In genomic region chr18:37546023-37546537, GRCh38 we compare ENCODE assay signal across 29 cellular contexts. TPM values are rescaled to one million over a fixed set of nuclear protein-coding genes. Genes with fewer than 3 reads are reported as not detected.
"Had no signal": no experiment of that assay in that cellular context is flagged by ENCODE, and none has a peak within 500 bp of the region (broad histone marks: within the 10 kb centered on the region; RNA-seq: fewer than 3 reads in every experiment).

No MANE protein-coding gene starts in this region.

- FAIRE-seq: islet of Langerhans, pancreas had no signal

- DNase-seq: colonic mucosa; effector CD8-positive, alpha-beta T cell; endodermal cell; foreskin fibroblast; gastrocnemius medialis; heart left ventricle; hippocampal formation; left cardiac atrium; left lung; mesendoderm; midbrain; naive thymus-derived CD4-positive, alpha-beta T cell; pancreas; stimulated activated CD4-positive, alpha-beta T cell treated with anti-CD3 and anti-CD28 coated beads, Interleukin-2, amount 100 ng/mL, for 24 hours; stimulated activated CD4-positive, alpha-beta T cell treated with anti-CD3 and anti-CD28 coated beads, Interleukin-4, amount 100 ng/mL, for 24 hours; stimulated activated naive CD4-positive, alpha-beta T cell treated with Interleukin-2 at 50 U/mL for 16 hours; upper lobe of left lung; uterus had no signal

- H3K27me3 ChIP-seq: colonic mucosa, pancreas, upper lobe of left lung, uterus had no signal

- H3K9me3 ChIP-seq: colonic mucosa, gastrocnemius medialis, heart left ventricle, left lung, pancreas, thoracic aorta, tibial nerve, upper lobe of left lung, uterus had no signal

- H3K4me1 ChIP-seq: colonic mucosa, gastrocnemius medialis, heart left ventricle, left lung, pancreas, tibial nerve, upper lobe of left lung, uterus had no signal

- H3K4me3 ChIP-seq: colonic mucosa, gastrocnemius medialis, heart left ventricle, left lung, pancreas, smooth muscle cell, thoracic aorta, tibial nerve, upper lobe of left lung, uterus had no signal

- H3K36me3 ChIP-seq: colonic mucosa, gastrocnemius medialis, heart left ventricle, left lung, pancreas, thoracic aorta, tibial nerve, upper lobe of left lung, uterus had no signal

- H3K4me2 ChIP-seq: smooth muscle cell had no signal

- H3K27ac ChIP-seq: colonic mucosa, epithelial cell of prostate, gastrocnemius medialis, heart left ventricle, left lung, pancreas, thoracic aorta, tibial nerve, upper lobe of left lung, uterus had no signal

- ATAC-seq: esophagus mucosa; gastrocnemius medialis; left cardiac atrium; left lung; naive thymus-derived CD4-positive, alpha-beta T cell; pancreas; sciatic nerve; stimulated activated effector memory CD8-positive, alpha-beta T cell treated with anti-CD3 and anti-CD28 coated beads, Interleukin-12 subunit alpha, Interleukin-12 subunit beta, amount 100 ng/mL, for 72 hours had no signal

RNA-seq across cellular contexts. Expression of gene CELF4, which starts 19.5 kb away (rescaled TPM):
- total RNA-seq: esophagus mucosa; gastrocnemius medialis; glomerular endothelial cell; kidney epithelial cell; lung microvascular endothelial cell; naive thymus-derived CD4-positive, alpha-beta T cell; thoracic aorta; tibial nerve had no signal
- polyA plus RNA-seq: smooth muscle cell had no signal
